23 cellular contexts compared by ENCODE assay signal in genomic region chr2:231683907-231684306, GRCh38. TPM values are rescaled to one million over a fixed set of nuclear protein-coding genes. Genes with fewer than 3 reads are reported as not detected.
A peak's percentile ranks its signal among the peaks of the same experiment; 100 is the strongest.
DNase-seq lines count a peak whose midpoint lies in the region; ATAC-seq, FAIRE-seq and TF ChIP-seq lines count a peak whose summit lies in the region.
"Had no signal": no experiment of that assay in that cellular context is flagged by ENCODE, and none has a peak within 500 bp of the region (broad histone marks: within the 10 kb centered on the region; RNA-seq: fewer than 3 reads in every experiment).

No MANE protein-coding gene starts in this region.

- H3K27ac ChIP-seq in BLaER1, result peak overlapping the region; percentile 100
- peak overlapping the region; percentile 61 for H3K27ac ChIP-seq in KMS-11
- H3K27ac ChIP-seq in K562 (ENCODE audit: extremely low read depth, low read depth, low read length), result no peak overlapping the region
- no peak overlapping the region for H3K27ac ChIP-seq in neural progenitor cell
- no peak overlapping the region for H3K27ac ChIP-seq in smooth muscle cell (ENCODE audit: low read depth)
- H3K27ac ChIP-seq: ascending aorta, gastrocnemius medialis, skin epidermis, upper lobe of left lung had no signal

- H3K27ac Mint-ChIP-seq in neural progenitor cell, result peak overlapping the region; percentile 53
- H3K27ac Mint-ChIP-seq: activated naive CD8-positive, alpha-beta T cell treated with anti-CD3 and anti-CD28 coated beads for 36 hours had no signal

- H3K9ac ChIP-seq in BLaER1 (peak overlapping the region; percentile 99), KMS-11 (peak overlapping the region; percentile 49; the same call in 1 of the 2 replicates), K562 (ENCODE audit: insufficient read depth in 1 of 2, low read depth in 2 of 2, low read length in 2 of 2) (no peak overlapping the region), neural progenitor cell (no peak overlapping the region), smooth muscle cell (ENCODE audit: low read depth) (no peak overlapping the region)

- H3K9me1 ChIP-seq in K562 (ENCODE audit: control insufficient read depth, insufficient read depth, low read length), result no peaks in the 10 kb centered on the region

- peaks cover 21% of the 10 kb centered on the region for H3K27me3 Mint-ChIP-seq in neural progenitor cell (ENCODE audit: insufficient read depth, low read depth)

- TF ChIP-seq CTCF in KMS-11 (conservative IDR thresholded peaks at IDR 0.05; ENCODE audit: low read depth, low read length), result no peak
- no peak for TF ChIP-seq CTCF in K562 (IDR thresholded peaks at IDR 0.05 in 2 of 3, conservative IDR thresholded peaks at IDR 0.05 in 1 of 3; ENCODE audit: insufficient read depth in 2 of 3, low read depth in 1 of 3, low read length in 3 of 3)
- no peak for TF ChIP-seq CTCF in neural progenitor cell (IDR thresholded peaks at IDR 0.05)
- no peak for TF ChIP-seq CTCF in smooth muscle cell (IDR thresholded peaks at IDR 0.05; ENCODE audit: borderline replicate concordance, insufficient read depth, poor library complexity, severe bottlenecking)

- peak overlapping the region; percentile 85 for H3K4me3 ChIP-seq in BLaER1
- peak overlapping the region; percentile 16 for H3K4me3 ChIP-seq in KMS-11 (IDR thresholded peaks at IDR 0.05; ENCODE audit: insufficient read depth, low read depth, low read length)
- H3K4me3 ChIP-seq in K562, result no peak overlapping the region
- no peak overlapping the region for H3K4me3 ChIP-seq in neural progenitor cell
- no peak overlapping the region for H3K4me3 ChIP-seq in smooth muscle cell
- H3K4me3 ChIP-seq: ascending aorta, gastrocnemius medialis, HAP-1, skin epidermis, upper lobe of left lung had no signal

- FAIRE-seq in K562 (lab: Jason Lieb, UNC), result no peak
- FAIRE-seq: GM18507 had no signal

- H3K4me2 ChIP-seq in BLaER1 (peak overlapping the region; percentile 99), KMS-11 (peak overlapping the region; percentile 17; the same call in 1 of the 2 replicates), K562 (ENCODE audit: insufficient read depth, low read length) (no peak overlapping the region), neural progenitor cell (no peak overlapping the region), smooth muscle cell (no peak overlapping the region)

- H3K36me3 Mint-ChIP-seq in neural progenitor cell, result no peaks in the 10 kb centered on the region
- H3K36me3 Mint-ChIP-seq: activated naive CD8-positive, alpha-beta T cell treated with anti-CD3 and anti-CD28 coated beads for 36 hours had no signal

- intact Hi-C loops in K562 (cut with micrococcal nuclease), result no loop called here

- CTCF ChIA-PET in K562 (lab: Yijun Ruan, JAX; ENCODE audit: low intra/inter-chr PET ratio), result no interaction called here

- H3K4me3 Mint-ChIP-seq in neural progenitor cell, result no peak overlapping the region
- H3K4me3 Mint-ChIP-seq: activated naive CD8-positive, alpha-beta T cell treated with anti-CD3 and anti-CD28 coated beads for 36 hours had no signal

- H3K36me3 ChIP-seq in BLaER1 (peaks cover 3% of the 10 kb centered on the region), KMS-11 (ENCODE audit: insufficient read depth) (no peaks in the 10 kb centered on the region), K562 (ENCODE audit: control insufficient read depth, insufficient read depth, low read length) (no peaks in the 10 kb centered on the region), neural progenitor cell (no peaks in the 10 kb centered on the region), smooth muscle cell (ENCODE audit: low read depth) (no peaks in the 10 kb centered on the region)
- H3K36me3 ChIP-seq: ascending aorta, gastrocnemius medialis, HAP-1, upper lobe of left lung had no signal

- peaks cover 45% of the 10 kb centered on the region for H3K4me1 Mint-ChIP-seq in neural progenitor cell

- H3K4me1 ChIP-seq in BLaER1 (peaks cover 78% of the 10 kb centered on the region), KMS-11 (ENCODE audit: low read depth, poor library complexity, severe bottlenecking) (peaks cover 51% of the 10 kb centered on the region), K562 (replicated peaks in 1 of 2; ENCODE audit: control insufficient read depth in 2 of 2, insufficient read depth in 2 of 2, low read length in 2 of 2) (peaks cover 2 to 35% of the 10 kb centered on the region in 2 experiments; a peak in 2 of 5 replicates), neural progenitor cell (peaks cover 36% of the 10 kb centered on the region), smooth muscle cell (ENCODE audit: low read depth) (peaks cover 15% of the 10 kb centered on the region)

- ATAC-seq in K562, result no peak
- ATAC-seq in GM21528 (IDR thresholded peaks at IDR 0.05; ENCODE audit: low FRiP score, unreplicated experiment), result no peak
- ATAC-seq: gastrocnemius medialis, SK-N-SH treated with all-trans-retinoic acid at 6 μM for 48 hours had no signal

- TF ChIP-seq POLR2A in K562 (conservative IDR thresholded peaks at IDR 0.05), result no peak

- POLR2A ChIA-PET in K562 (lab: Yijun Ruan, JAX), result interaction anchor here (3.6 kb wide), 1 partner anchor 25 kb away, joined by 17 read pairs; the partner anchor contains the start of gene PTMA

- H3K9me3 Mint-ChIP-seq in neural progenitor cell, result no peaks in the 10 kb centered on the region
- H3K9me3 Mint-ChIP-seq: activated naive CD8-positive, alpha-beta T cell treated with anti-CD3 and anti-CD28 coated beads for 36 hours had no signal

- no peak for TF ChIP-seq EP300 in K562 (IDR thresholded peaks at IDR 0.05; ENCODE audit: low read length)

- H4K20me1 ChIP-seq in BLaER1 (peaks cover 15% of the 10 kb centered on the region; the same call in 1 of the 2 replicates), KMS-11 (ENCODE audit: insufficient read depth) (no peaks in the 10 kb centered on the region), K562 (replicated peaks; ENCODE audit: control insufficient read depth, insufficient read depth, low read length) (no peaks in the 10 kb centered on the region), neural progenitor cell (ENCODE audit: low read depth) (no peaks in the 10 kb centered on the region), smooth muscle cell (ENCODE audit: low read depth) (no peaks in the 10 kb centered on the region)

- BruUV-seq in K562 (replicated peaks; lab: Mats Ljungman, UMichigan), result no TSS peak

- DNase-seq in K562 (ENCODE audit: extremely low read depth in 1 of 4, low spot score in 3 of 4) (no peak), neural progenitor cell (ENCODE audit: low spot score) (no peak), RPMI8226 (no peak), NCI-H128 (lab: John Stamatoyannopoulos, UW; ENCODE audit: unreplicated experiment) (no peak), smooth muscle cell (lab: John Stamatoyannopoulos, UW; ENCODE audit: unreplicated experiment) (no peak)
- DNase-seq: activated CD4-positive, alpha-beta T cell treated with anti-CD3 and anti-CD28 coated beads for 4 hours; activated effector memory CD4-positive, alpha-beta T cell treated with anti-CD3 and anti-CD28 coated beads, Interleukin-2, amount 50 U/mL, for 16 hours; activated T-cell treated with anti-CD3 and anti-CD28 coated beads, Interleukin-2, amount 50 U/mL, for 1 hour; Caco-2; gastrocnemius medialis; mesendoderm; NCI-H2227 treated with DMSO at 0.1 percent for 48 hours; NCI-H748 treated with DMSO at 0.1 percent for 48 hours had no signal

- H3K27me3 ChIP-seq in BLaER1, result no peaks in the 10 kb centered on the region
- no peaks in the 10 kb centered on the region for H3K27me3 ChIP-seq in KMS-11 (ENCODE audit: insufficient read depth, low read depth)
- H3K27me3 ChIP-seq in K562 (ENCODE audit: control insufficient read depth in 2 of 2, insufficient read depth in 2 of 2, low read length in 2 of 2), result peaks cover 3 to 6% of the 10 kb centered on the region in 2 experiments; a peak in 3 of 5 replicates
- no peaks in the 10 kb centered on the region for H3K27me3 ChIP-seq in neural progenitor cell
- no peaks in the 10 kb centered on the region for H3K27me3 ChIP-seq in smooth muscle cell (ENCODE audit: low read depth)
- H3K27me3 ChIP-seq: ascending aorta, gastrocnemius medialis, upper lobe of left lung had no signal

- H3K9me3 ChIP-seq in BLaER1 (no peaks in the 10 kb centered on the region), K562 (replicated peaks; ENCODE audit: control insufficient read depth, insufficient read depth, low read depth, low read length) (no peaks in the 10 kb centered on the region), neural progenitor cell (ENCODE audit: low read depth) (no peaks in the 10 kb centered on the region), smooth muscle cell (replicated peaks; ENCODE audit: low read depth) (no peaks in the 10 kb centered on the region)
- H3K9me3 ChIP-seq: ascending aorta, Caco-2, gastrocnemius medialis, HAP-1, upper lobe of left lung had no signal

- peaks cover 50% of the 10 kb centered on the region for H3F3A ChIP-seq in neural progenitor cell (ENCODE audit: low read depth)
- peaks cover 10% of the 10 kb centered on the region for H3F3A ChIP-seq in smooth muscle cell (ENCODE audit: low read depth)

- H2AFZ ChIP-seq in KMS-11 (ENCODE audit: low read depth) (no peak overlapping the region), K562 (ENCODE audit: low read depth, low read length) (no peak overlapping the region), neural progenitor cell (replicated peaks) (no peak overlapping the region), smooth muscle cell (ENCODE audit: low read depth) (no peak overlapping the region)

- no peak for TF ChIP-seq RAD21 in K562 (CRISPR knock-in tag; conservative IDR thresholded peaks at IDR 0.05 in 1 of 2, IDR thresholded peaks at IDR 0.05 in 1 of 2)

- in situ Hi-C loops in K562 (cut with MboI), result no loop called here

- H3K79me2 ChIP-seq in KMS-11 (ENCODE audit: insufficient read depth, low read depth) (no peaks in the 10 kb centered on the region), K562 (ENCODE audit: control insufficient read depth, insufficient read depth, low read length) (no peaks in the 10 kb centered on the region), neural progenitor cell (ENCODE audit: low read depth) (peaks cover 22% of the 10 kb centered on the region), smooth muscle cell (ENCODE audit: low read depth) (no peaks in the 10 kb centered on the region)

- 29% methylated on average over 1 of the region's 3 CpGs for WGBS in K562 (ENCODE audit: insufficient coverage, low coverage, missing lambda C conversion rate)
- 97% methylated on average over 2 of the region's 3 CpGs for WGBS in smooth muscle cell (ENCODE audit: low lambda C conversion rate)

RNA-seq across cellular contexts. Expression of gene PTMA, which starts 24.4 kb away (rescaled TPM):
- 105 and 138 TPM in 2 replicates for total RNA-seq in K562 (2011; cell fraction: chromatin; rRNA removed; ENCODE audit: low replicate concordance)
- 82.0 and 91.6 TPM in 2 replicates for total RNA-seq in K562 (2011; cell fraction: nucleolus; rRNA removed)
- 112 and 117 TPM in 2 replicates for total RNA-seq in K562 (2011; cell fraction: nucleoplasm; rRNA removed)
- total RNA-seq in K562 (2014; rRNA removed) (1,354 and 1,439 TPM in 2 replicates), K562 (2014; rRNA removed; fragmentation: Illumina TruSeq; extraction: Trizol) (1,578 and 1,698 TPM in 2 replicates), K562 (2015; rRNA removed; fragmentation: Illumina TruSeq; extraction: Trizol) (1,925 and 1,943 TPM in 2 replicates), K562 (2021) (1,166 and 1,193 TPM in 2 replicates), neural progenitor cell (ENCODE audit: low replicate concordance) (1,850 and 2,102 TPM in 2 replicates), smooth muscle cell (576 and 655 TPM in 2 replicates)
- polyA plus RNA-seq in K562 (2011; rRNA removed) (323 and 429 TPM in 2 replicates), K562 (2014; fragmentation: Illumina TruSeq; extraction: Trizol) (2,277 and 2,322 TPM in 2 replicates), K562 (2014; fragmentation: Nextera tagmentation; extraction: Ambion mirVana) (1,000 to 10,000 TPM; 1,265 to 1,905 TPM), K562 (2014; rRNA removed) (1,557 and 1,903 TPM in 2 replicates), smooth muscle cell (615 and 653 TPM in 2 replicates)
- 269 and 283 TPM in 2 replicates for polyA plus RNA-seq in K562 (2011; cell fraction: cytosol; rRNA removed)
- polyA plus RNA-seq in K562 (2011; cell fraction: nucleus; rRNA removed), result 236 and 242 TPM in 2 replicates
- 643 and 1,309 TPM in 2 replicates for polyA plus RNA-seq in K562 (2012)
- 500 and 593 TPM in 2 replicates for polyA minus RNA-seq in K562 (2011; rRNA and poly(A)+ RNA removed)
- polyA minus RNA-seq in K562 (2011; cell fraction: cytosol; rRNA and poly(A)+ RNA removed), result 402 and 486 TPM in 2 replicates
- 80.0 and 144 TPM in 2 replicates for polyA minus RNA-seq in K562 (2011; cell fraction: nucleus; rRNA and poly(A)+ RNA removed)

Comparison
In these comparisons a context has a peak if more than half of its experiments do, and no peak if none do; other contexts are left out.
1. H3K27ac ChIP-seq: peak in BLaER1 (single experiment) and KMS-11 (single experiment); none in K562 (single experiment), neural progenitor cell (single experiment) and smooth muscle cell (single experiment).
2. H3K4me2 ChIP-seq: peak in BLaER1 (single experiment) and KMS-11 (single experiment); none in K562 (single experiment), neural progenitor cell (single experiment) and smooth muscle cell (single experiment).
3. H3K4me3 ChIP-seq: peak in BLaER1 (single experiment) and KMS-11 (single experiment); none in K562 (single experiment), neural progenitor cell (single experiment) and smooth muscle cell (single experiment).
4. H3K9ac ChIP-seq: peak in BLaER1 (single experiment) and KMS-11 (single experiment); none in K562 (0 of 2), neural progenitor cell (single experiment) and smooth muscle cell (single experiment).